ENCODE assay signal across 24 cellular contexts in genomic region chr6:70675822-70676221, GRCh38. TPM values are rescaled to one million over a fixed set of nuclear protein-coding genes. Genes with fewer than 3 reads are reported as not detected.
DNase-seq lines count a peak whose midpoint lies in the region; ATAC-seq and TF ChIP-seq lines count a peak whose summit lies in the region.
"Had no signal": no experiment of that assay in that cellular context is flagged by ENCODE, and none has a peak within 500 bp of the region (broad histone marks: within the 10 kb centered on the region; RNA-seq: fewer than 3 reads in every experiment).

No MANE protein-coding gene starts in this region.

- H3K9ac ChIP-seq in Karpas-422 (ENCODE audit: low read length) = no peak overlapping the region
- H3K9ac ChIP-seq: SK-N-SH had no signal

- H3K27ac Mint-ChIP-seq in stimulated activated naive CD8-positive, alpha-beta T cell treated with anti-CD3 and anti-CD28 coated beads, Interleukin-15, Interleukin-2, amounts not matched to agents 100 ng/mL and 50 ng/mL, for 24 hours = peak overlapping the region; percentile 23
- H3K27ac Mint-ChIP-seq in stimulated activated naive CD8-positive, alpha-beta T cell treated with anti-CD3 and anti-CD28 coated beads, Interleukin-15, amount 100 ng/mL, for 72 hours = peak overlapping the region in 1 of 2 donors; percentile 77
- H3K27ac Mint-ChIP-seq: T-helper 1 cell treated with Interleukin-12 subunit alpha and Interleukin-12 subunit beta and Interleukin-4 antibody, amounts not matched to agents 30 μg/mL and 1 μg/mL, for 36 hours had no signal

- H3K36me3 ChIP-seq in Karpas-422 (ENCODE audit: insufficient read depth, low read length) = no peaks in the 10 kb centered on the region

- no peak overlapping the region for H3K4me3 Mint-ChIP-seq in stimulated activated naive CD8-positive, alpha-beta T cell treated with anti-CD3 and anti-CD28 coated beads, Interleukin-15, Interleukin-2, amounts not matched to agents 100 ng/mL and 50 ng/mL, for 24 hours
- no peak overlapping the region for H3K4me3 Mint-ChIP-seq in stimulated activated naive CD8-positive, alpha-beta T cell treated with anti-CD3 and anti-CD28 coated beads, Interleukin-15, amount 100 ng/mL, for 72 hours
- H3K4me3 Mint-ChIP-seq: T-helper 1 cell treated with Interleukin-12 subunit alpha and Interleukin-12 subunit beta and Interleukin-4 antibody, amounts not matched to agents 30 μg/mL and 1 μg/mL, for 36 hours had no signal

- no peak for DNase-seq in stimulated activated naive CD8-positive, alpha-beta T cell treated with anti-CD3 and anti-CD28 coated beads, Interleukin-15, amount 100 ng/mL, for 72 hours
- DNase-seq in Karpas-422 (peak; percentile 22), left kidney (ENCODE audit: low read depth, low spot score) (peak; percentile 12), foreskin fibroblast (no peak), HuH-7 (ENCODE audit: low spot score) (no peak)
- DNase-seq: C1 segment of cervical spinal cord, Calu3, EL, GDM1, IMR-90, KG1, NCI-H1092, NCI-H1417 treated with DMSO at 0.1 percent for 48 hours, NCI-H1694 treated with DMSO at 0.1 percent for 48 hours, NCI-H2081, NCI-H226, NCI-H510A treated with DMSO at 0.1 percent for 48 hours, SK-N-SH, SW 1271 had no signal

- no peak overlapping the region for H3K4me2 ChIP-seq in Karpas-422 (ENCODE audit: low read depth, low read length, poor library complexity, severe bottlenecking)
- H3K4me2 ChIP-seq: SK-N-SH had no signal

- H3K27me3 ChIP-seq in Karpas-422 (ENCODE audit: low read length) = no peaks in the 10 kb centered on the region

- H3K27ac ChIP-seq in Karpas-422 (ENCODE audit: low read length) = no peak overlapping the region

- peaks cover 5% of the 10 kb centered on the region for H3K36me3 Mint-ChIP-seq in stimulated activated naive CD8-positive, alpha-beta T cell treated with anti-CD3 and anti-CD28 coated beads, Interleukin-15, Interleukin-2, amounts not matched to agents 100 ng/mL and 50 ng/mL, for 24 hours (ENCODE audit: low read depth)

- no peak overlapping the region for H2AFZ ChIP-seq in Karpas-422 (ENCODE audit: low read length)

- no peak for TF ChIP-seq CTCF in foreskin fibroblast (IDR thresholded peaks at IDR 0.05; ENCODE audit: low read depth, low read length)

- H3K9me3 ChIP-seq in Karpas-422 (ENCODE audit: low read length) = no peaks in the 10 kb centered on the region
- H3K9me3 ChIP-seq: SK-N-SH had no signal

- H3K9me2 ChIP-seq in Karpas-422 (replicated peaks; ENCODE audit: insufficient read depth, low read length) = no peaks in the 10 kb centered on the region
- H3K9me2 ChIP-seq: SK-N-SH had no signal

- H3K4me1 ChIP-seq in Karpas-422 (ENCODE audit: low read length) = no peaks in the 10 kb centered on the region

- no peaks in the 10 kb centered on the region for H3K9me3 Mint-ChIP-seq in stimulated activated naive CD8-positive, alpha-beta T cell treated with anti-CD3 and anti-CD28 coated beads, Interleukin-15, Interleukin-2, amounts not matched to agents 100 ng/mL and 50 ng/mL, for 24 hours
- no peaks in the 10 kb centered on the region for H3K9me3 Mint-ChIP-seq in stimulated activated naive CD8-positive, alpha-beta T cell treated with anti-CD3 and anti-CD28 coated beads, Interleukin-15, amount 100 ng/mL, for 72 hours
- H3K9me3 Mint-ChIP-seq: T-helper 1 cell treated with Interleukin-12 subunit alpha and Interleukin-12 subunit beta and Interleukin-4 antibody, amounts not matched to agents 30 μg/mL and 1 μg/mL, for 36 hours had no signal

- H3K4me1 Mint-ChIP-seq in stimulated activated naive CD8-positive, alpha-beta T cell treated with anti-CD3 and anti-CD28 coated beads, Interleukin-15, Interleukin-2, amounts not matched to agents 100 ng/mL and 50 ng/mL, for 24 hours (ENCODE audit: low read depth) = peaks cover 43% of the 10 kb centered on the region
- H3K4me1 Mint-ChIP-seq in stimulated activated naive CD8-positive, alpha-beta T cell treated with anti-CD3 and anti-CD28 coated beads, Interleukin-15, amount 100 ng/mL, for 72 hours = peaks cover 39% of the 10 kb centered on the region

- no peak for ATAC-seq in stimulated activated naive CD8-positive, alpha-beta T cell treated with anti-CD3 and anti-CD28 coated beads, Interleukin-15, amount 100 ng/mL, for 72 hours
- ATAC-seq in HG02763 (IDR thresholded peaks at IDR 0.05; ENCODE audit: unreplicated experiment) = no peak
- ATAC-seq: GM12878, HCT116 had no signal

- H3K4me3 ChIP-seq in Karpas-422 (ENCODE audit: low read length) = no peak overlapping the region
- no peak overlapping the region for H3K4me3 ChIP-seq in foreskin fibroblast (ENCODE audit: low read depth in 1 of 2, low read length in 2 of 2)
- H3K4me3 ChIP-seq: GM12878 had no signal

- no peaks in the 10 kb centered on the region for H3K27me3 Mint-ChIP-seq in stimulated activated naive CD8-positive, alpha-beta T cell treated with anti-CD3 and anti-CD28 coated beads, Interleukin-15, Interleukin-2, amounts not matched to agents 100 ng/mL and 50 ng/mL, for 24 hours
- H3K27me3 Mint-ChIP-seq in stimulated activated naive CD8-positive, alpha-beta T cell treated with anti-CD3 and anti-CD28 coated beads, Interleukin-15, amount 100 ng/mL, for 72 hours = no peaks in the 10 kb centered on the region

- peaks cover 41% of the 10 kb centered on the region for H4K20me1 ChIP-seq in Karpas-422 (ENCODE audit: insufficient read depth, low read depth, low read length)

- H3K79me2 ChIP-seq in Karpas-422 (ENCODE audit: low read length) = peaks cover 9% of the 10 kb centered on the region; the same call in 1 of the 2 replicates

RNA-seq across cellular contexts. Expression of gene SMAP1, which starts 8.1 kb away (rescaled TPM):
- total RNA-seq in Karpas-422 (2014; rRNA removed; shearing (Covaris generic); ENCODE audit: low replicate concordance) = 17.6 and 17.7 TPM in 2 replicates

Comparison
In these comparisons a context has a peak if more than half of its experiments do, and no peak if none do; other contexts are left out.
1. DNase-seq: peak in Karpas-422 (single experiment) and left kidney (single experiment); none in stimulated activated naive CD8-positive, alpha-beta T cell treated with anti-CD3 and anti-CD28 coated beads, Interleukin-15, amount 100 ng/mL, for 72 hours (0 of 2), foreskin fibroblast (0 of 2) and HuH-7 (single experiment).